ENCODE assay signal across 20 cellular contexts in the genomic region with DNA sequence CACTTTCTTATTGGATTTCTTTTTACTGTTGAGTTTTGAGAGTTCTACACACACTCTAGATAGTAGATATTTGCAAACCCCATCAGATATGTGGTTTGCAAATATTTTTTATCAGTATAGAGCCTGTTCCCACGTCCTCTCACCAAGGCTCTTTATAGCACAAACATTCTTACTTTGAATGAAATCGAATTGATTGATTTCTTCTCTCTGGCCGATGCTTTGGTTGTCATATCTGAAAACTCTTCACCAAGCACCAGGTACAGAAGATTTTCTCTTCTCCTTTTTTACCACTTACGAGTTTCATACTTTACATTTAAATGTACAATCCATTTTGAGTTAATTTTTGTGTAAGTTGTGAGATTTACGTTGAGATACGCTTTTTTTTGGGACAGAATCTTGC.
"Had no signal": no experiment of that assay in that cellular context is flagged by ENCODE, and none has a peak within 500 bp of the region (broad histone marks: within the 10 kb centered on the region; RNA-seq: fewer than 3 reads in every experiment).

No MANE protein-coding gene starts in this region.

- H3K4me3 ChIP-seq: body of pancreas, esophagus squamous epithelium, heart right ventricle, left lung, pancreas, smooth muscle cell, testis had no signal

- ATAC-seq: activated CD8-positive, alpha-beta T cell treated with anti-CD3 and anti-CD28 coated beads for 36 hours; body of pancreas; effector memory CD8-positive, alpha-beta T cell; left lung; naive thymus-derived CD4-positive, alpha-beta T cell; pancreas; sciatic nerve; stimulated activated effector memory CD8-positive, alpha-beta T cell treated with anti-CD3 and anti-CD28 coated beads, Interleukin-12 subunit alpha, Interleukin-12 subunit beta, amount 100 ng/mL, for 72 hours had no signal

- H3K9me3 ChIP-seq: body of pancreas, esophagus squamous epithelium, heart right ventricle, left lung, pancreas, testis had no signal

- H3K27ac ChIP-seq: esophagus squamous epithelium, left lung, pancreas had no signal

- DNase-seq: activated CD4-positive, alpha-beta T cell treated with anti-CD3 and anti-CD28 coated beads, Interleukin-2, amount 10 ng/mL, durations not matched to agents 24 days and 14 days; activated CD8-positive, alpha-beta T cell treated with anti-CD3 and anti-CD28 coated beads for 36 hours; activated naive CD4-positive, alpha-beta T cell treated with anti-CD3 and anti-CD28 coated beads for 36 hours; activated T-cell treated with anti-CD3 and anti-CD28 coated beads, Interleukin-2, amount 50 U/mL, for 24 hours; body of pancreas; caudate nucleus; effector memory CD8-positive, alpha-beta T cell; esophagus squamous epithelium; heart right ventricle; left lung; mesendoderm; naive thymus-derived CD4-positive, alpha-beta T cell; pancreas; stimulated activated CD4-positive, alpha-beta T cell treated with anti-CD3 and anti-CD28 coated beads, Interleukin-4, amount 100 ng/mL, for 24 hours; testis had no signal

- H3K27me3 Mint-ChIP-seq: activated T-cell treated with anti-CD3 and anti-CD28 coated beads, Interleukin-2, amount 50 U/mL, for 24 hours; effector memory CD8-positive, alpha-beta T cell; type B pancreatic cell had no signal

- H3K4me1 Mint-ChIP-seq: activated CD4-positive, alpha-beta T cell treated with anti-CD3 and anti-CD28 coated beads, Interleukin-2, amount 10 ng/mL, durations not matched to agents 24 days and 14 days; naive thymus-derived CD4-positive, alpha-beta T cell; stimulated activated effector memory CD8-positive, alpha-beta T cell treated with anti-CD3 and anti-CD28 coated beads, Interleukin-12 subunit alpha, Interleukin-12 subunit beta, amount 100 ng/mL, for 72 hours had no signal

- H3K36me3 ChIP-seq: esophagus squamous epithelium, heart right ventricle, left lung, pancreas had no signal

- H3K27ac Mint-ChIP-seq: activated CD4-positive, alpha-beta T cell treated with anti-CD3 and anti-CD28 coated beads, Interleukin-2, amount 10 ng/mL, durations not matched to agents 24 days and 14 days; activated CD8-positive, alpha-beta T cell treated with anti-CD3 and anti-CD28 coated beads for 36 hours; activated naive CD4-positive, alpha-beta T cell treated with anti-CD3 and anti-CD28 coated beads for 36 hours; activated T-cell treated with anti-CD3 and anti-CD28 coated beads, Interleukin-2, amount 50 U/mL, for 24 hours; activated T-helper 2 cell treated with anti-CD3 and anti-CD28 coated beads, Interferon-gamma antibody, Interleukin-2, Interleukin-4, amounts not matched to agents 10 μg/mL and 5 μg/mL and 100 μg/mL, durations not matched to agents 14 hours and 24 hours and 36 hours; effector memory CD8-positive, alpha-beta T cell; naive thymus-derived CD4-positive, alpha-beta T cell; stimulated activated effector memory CD8-positive, alpha-beta T cell treated with anti-CD3 and anti-CD28 coated beads, Interleukin-12 subunit alpha, Interleukin-12 subunit beta, amount 100 ng/mL, for 72 hours; type B pancreatic cell had no signal

- H3K36me3 Mint-ChIP-seq: naive thymus-derived CD4-positive, alpha-beta T cell; stimulated activated effector memory CD8-positive, alpha-beta T cell treated with anti-CD3 and anti-CD28 coated beads, Interleukin-12 subunit alpha, Interleukin-12 subunit beta, amount 100 ng/mL, for 72 hours had no signal

- H3K27me3 ChIP-seq: body of pancreas, esophagus squamous epithelium, heart right ventricle, left lung, pancreas, testis had no signal

- H3K9me3 Mint-ChIP-seq: activated CD4-positive, alpha-beta T cell treated with anti-CD3 and anti-CD28 coated beads, Interleukin-2, amount 10 ng/mL, durations not matched to agents 24 days and 14 days; activated T-helper 2 cell treated with anti-CD3 and anti-CD28 coated beads, Interferon-gamma antibody, Interleukin-2, Interleukin-4, amounts not matched to agents 10 μg/mL and 5 μg/mL and 100 μg/mL, durations not matched to agents 14 hours and 24 hours and 36 hours had no signal

- H3K4me3 Mint-ChIP-seq: activated CD4-positive, alpha-beta T cell treated with anti-CD3 and anti-CD28 coated beads, Interleukin-2, amount 10 ng/mL, durations not matched to agents 24 days and 14 days; activated CD8-positive, alpha-beta T cell treated with anti-CD3 and anti-CD28 coated beads for 36 hours; activated naive CD4-positive, alpha-beta T cell treated with anti-CD3 and anti-CD28 coated beads for 36 hours; activated T-cell treated with anti-CD3 and anti-CD28 coated beads, Interleukin-2, amount 50 U/mL, for 24 hours; effector memory CD8-positive, alpha-beta T cell; naive thymus-derived CD4-positive, alpha-beta T cell; stimulated activated effector memory CD8-positive, alpha-beta T cell treated with anti-CD3 and anti-CD28 coated beads, Interleukin-12 subunit alpha, Interleukin-12 subunit beta, amount 100 ng/mL, for 72 hours; type B pancreatic cell had no signal

- H3K4me2 ChIP-seq: smooth muscle cell had no signal
